In the genomic region with DNA sequence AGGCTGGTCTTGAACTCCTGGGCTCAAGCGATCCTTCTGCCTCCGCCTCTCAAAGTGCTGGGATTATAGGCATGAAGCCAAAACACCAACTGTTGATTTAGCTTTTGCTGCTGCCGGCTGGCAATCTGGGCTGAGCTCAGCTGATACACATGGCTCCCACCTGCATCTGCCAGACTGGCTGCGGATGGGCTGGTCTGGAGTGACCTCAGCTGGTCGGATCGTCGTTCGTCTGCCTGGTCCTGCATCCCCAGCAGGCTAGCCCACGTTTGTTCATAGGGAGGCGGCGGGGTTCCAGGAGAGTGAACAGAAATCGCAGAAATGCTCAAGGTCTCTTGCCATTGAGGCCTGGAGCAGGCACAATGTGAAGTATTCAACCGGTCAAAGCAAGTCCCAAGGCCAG, we compare ENCODE assay signal across 24 cellular contexts.
DNase-seq lines count a peak whose midpoint lies in the region; TF ChIP-seq lines count a peak whose summit lies in the region.
"Had no signal": no experiment of that assay in that cellular context is flagged by ENCODE, and none has a peak within 500 bp of the region (broad histone marks: within the 10 kb centered on the region; RNA-seq: fewer than 3 reads in every experiment).

No MANE protein-coding gene starts in this region.

- no peaks in the 10 kb centered on the region for H3K27me3 ChIP-seq in BE2C
- no peaks in the 10 kb centered on the region for H3K27me3 ChIP-seq in H9 (ENCODE audit: insufficient read depth, low read length)
- H3K27me3 ChIP-seq in SJCRH30: no peaks in the 10 kb centered on the region
- no peaks in the 10 kb centered on the region for H3K27me3 ChIP-seq in left ventricle myocardium inferior (ENCODE audit: low read depth)
- H3K27me3 ChIP-seq: transverse colon had no signal

- no peaks in the 10 kb centered on the region for H3K4me1 ChIP-seq in BE2C
- no peaks in the 10 kb centered on the region for H3K4me1 ChIP-seq in H9 (ENCODE audit: insufficient read depth, low read length)
- H3K4me1 ChIP-seq in SJCRH30: no peaks in the 10 kb centered on the region
- H3K4me1 ChIP-seq in left ventricle myocardium inferior: no peaks in the 10 kb centered on the region
- H3K4me1 ChIP-seq: esophagus muscularis mucosa, transverse colon had no signal

- no TSS peak for BruUV-seq in Calu3 (replicated peaks; lab: Mats Ljungman, UMichigan)

- H3K36me3 Mint-ChIP-seq in H9 (ENCODE audit: insufficient read depth in 1 of 3, low read depth in 3 of 3) (peaks cover 2 to 5% (median 3%) of the 10 kb centered on the region in 3 experiments; a peak in 5 of 7 replicates), Calu3 (ENCODE audit: insufficient read depth, unreplicated experiment) (no peaks in the 10 kb centered on the region)
- H3K36me3 Mint-ChIP-seq: activated naive CD8-positive, alpha-beta T cell; CD8-positive, alpha-beta memory T cell; T-cell had no signal

- H2AFZ ChIP-seq in H9 (ENCODE audit: low read length): no peak overlapping the region

- no peak overlapping the region for H2BK5ac ChIP-seq in H9 (ENCODE audit: insufficient read length, low read length)

- H3K23me2 ChIP-seq in H9 (ENCODE audit: insufficient read length, low read depth, low read length, poor library complexity, severe bottlenecking): no peaks in the 10 kb centered on the region

- no peak overlapping the region for H4K91ac ChIP-seq in H9 (ENCODE audit: insufficient read length, low read depth, low read length)

- H3K27ac Mint-ChIP-seq in H9 (no peak overlapping the region), Calu3 (ENCODE audit: unreplicated experiment) (no peak overlapping the region)
- H3K27ac Mint-ChIP-seq: activated CD4-positive, alpha-beta T cell treated with anti-CD3 and anti-CD28 coated beads for 36 hours; activated naive CD8-positive, alpha-beta T cell; activated T-helper 1 cell treated with anti-CD3 and anti-CD28 coated beads, Interleukin-12 subunit alpha, Interleukin-12 subunit beta, Interleukin-2, Interleukin-4 antibody, amounts not matched to agents 30 ng/mL and 10 ng/mL and 1 ng/mL, durations not matched to agents 14 hours and 24 hours and 36 hours; CD8-positive, alpha-beta memory T cell; HFFc6; IgD-negative memory B cell; stimulated activated naive CD8-positive, alpha-beta T cell treated with anti-CD3 and anti-CD28 coated beads, Interleukin-15, Interleukin-2, amounts not matched to agents 100 ng/mL and 50 ng/mL, for 24 hours; T-cell had no signal

- no peak overlapping the region for H3K4me3 Mint-ChIP-seq in H9
- H3K4me3 Mint-ChIP-seq in Calu3 (ENCODE audit: low read depth, unreplicated experiment): no peak overlapping the region
- H3K4me3 Mint-ChIP-seq: activated CD4-positive, alpha-beta T cell treated with anti-CD3 and anti-CD28 coated beads for 36 hours; activated naive CD8-positive, alpha-beta T cell; activated T-helper 1 cell treated with anti-CD3 and anti-CD28 coated beads, Interleukin-12 subunit alpha, Interleukin-12 subunit beta, Interleukin-2, Interleukin-4 antibody, amounts not matched to agents 30 ng/mL and 10 ng/mL and 1 ng/mL, durations not matched to agents 14 hours and 24 hours and 36 hours; CD8-positive, alpha-beta memory T cell; HFFc6; IgD-negative memory B cell; neural crest cell; stimulated activated naive CD8-positive, alpha-beta T cell treated with anti-CD3 and anti-CD28 coated beads, Interleukin-15, Interleukin-2, amounts not matched to agents 100 ng/mL and 50 ng/mL, for 24 hours; T-cell had no signal

- H2AK5ac ChIP-seq in H9 (ENCODE audit: insufficient read length, low read length): no peak overlapping the region

- H3T11ph ChIP-seq in H9 (ENCODE audit: low read length): no peak overlapping the region

- no peak overlapping the region for H3K18ac ChIP-seq in H9 (ENCODE audit: insufficient read length, low read depth, low read length)

- H3K9me3 Mint-ChIP-seq in H9 (peaks cover 55 to 59% of the 10 kb centered on the region in 2 experiments), Calu3 (ENCODE audit: low read depth, unreplicated experiment) (peaks cover 3% of the 10 kb centered on the region)
- H3K9me3 Mint-ChIP-seq: activated T-helper 1 cell treated with anti-CD3 and anti-CD28 coated beads, Interleukin-12 subunit alpha, Interleukin-12 subunit beta, Interleukin-2, Interleukin-4 antibody, amounts not matched to agents 30 ng/mL and 10 ng/mL and 1 ng/mL, durations not matched to agents 14 hours and 24 hours and 36 hours; HFFc6; stimulated activated naive CD8-positive, alpha-beta T cell treated with anti-CD3 and anti-CD28 coated beads, Interleukin-15, Interleukin-2, amounts not matched to agents 100 ng/mL and 50 ng/mL, for 24 hours; T-cell had no signal

- no peak overlapping the region for H3K56ac ChIP-seq in H9 (ENCODE audit: insufficient read length, low read depth, low read length)

- H3K23ac ChIP-seq in H9 (ENCODE audit: insufficient read length, low read depth, low read length): no peak overlapping the region

- H2BK15ac ChIP-seq in H9 (ENCODE audit: low read depth, low read length): no peak overlapping the region

- no CpG with 5 or more reads among the region's 13 CpGs for WGBS in H9 (ENCODE audit: extremely low coverage, insufficient read length, low lambda C conversion rate)

- TF ChIP-seq CTCF in BE2C (IDR thresholded peaks at IDR 0.05; ENCODE audit: low read depth, low read length) (no peak), H9 (conservative IDR thresholded peaks at IDR 0.05) (no peak), Calu3 (IDR thresholded peaks at IDR 0.05; ENCODE audit: unreplicated experiment) (no peak), left ventricle myocardium inferior (IDR thresholded peaks at IDR 0.05; ENCODE audit: borderline replicate concordance) (no peak)

- no peak overlapping the region for H2BK12ac ChIP-seq in H9 (ENCODE audit: insufficient read length, low read depth, low read length)

- H3K4me2 ChIP-seq in H9 (ENCODE audit: insufficient read depth, insufficient read length, low read length): no peak overlapping the region
- H3K4me2 ChIP-seq: smooth muscle cell had no signal

- no peak overlapping the region for H3K4ac ChIP-seq in H9 (ENCODE audit: low read depth, low read length)

- no peak overlapping the region for H4K5ac ChIP-seq in H9 (ENCODE audit: insufficient read length, low read depth, low read length)

- H3K9ac ChIP-seq in H9 (ENCODE audit: extremely low read depth, insufficient read length, low read length): no peak overlapping the region

- peaks cover 1% of the 10 kb centered on the region for H3K27me3 Mint-ChIP-seq in H9 (ENCODE audit: low read depth)
- H3K27me3 Mint-ChIP-seq in Calu3 (ENCODE audit: unreplicated experiment): no peaks in the 10 kb centered on the region
- H3K27me3 Mint-ChIP-seq: activated CD4-positive, alpha-beta T cell treated with anti-CD3 and anti-CD28 coated beads for 36 hours; activated naive CD8-positive, alpha-beta T cell; stimulated activated naive CD8-positive, alpha-beta T cell treated with anti-CD3 and anti-CD28 coated beads, Interleukin-15, Interleukin-2, amounts not matched to agents 100 ng/mL and 50 ng/mL, for 24 hours had no signal

- H3K4me1 Mint-ChIP-seq in H9 (no peaks in the 10 kb centered on the region), Calu3 (ENCODE audit: low read depth, unreplicated experiment) (no peaks in the 10 kb centered on the region)
- H3K4me1 Mint-ChIP-seq: activated CD4-positive, alpha-beta T cell treated with anti-CD3 and anti-CD28 coated beads for 36 hours; CD8-positive, alpha-beta memory T cell; neural crest cell; T-cell had no signal

- H4K8ac ChIP-seq in H9 (replicated peaks; ENCODE audit: insufficient read length, low read depth, low read length): no peak overlapping the region

- H3K9me3 ChIP-seq in BE2C: no peaks in the 10 kb centered on the region
- no peaks in the 10 kb centered on the region for H3K9me3 ChIP-seq in H9 (ENCODE audit: control insufficient read depth, low read depth, low read length)
- no peaks in the 10 kb centered on the region for H3K9me3 ChIP-seq in SJCRH30 (replicated peaks)
- H3K9me3 ChIP-seq in left ventricle myocardium inferior (replicated peaks): no peaks in the 10 kb centered on the region
- H3K9me3 ChIP-seq: transverse colon had no signal

- DNase-seq in BE2C (peak; percentile 49), H9 (peak; percentile 52), SJCRH30 (peak; percentile 44 to 45), kidney tubule cell (ENCODE audit: low spot score) (peak; percentile 29), GM19238 (ENCODE audit: insufficient read length, low spot score) (no peak), Calu3 (no peak), left ventricle myocardium inferior (no peak), glomerular visceral epithelial cell (ENCODE audit: extremely low spot score) (no peak)
- DNase-seq: activated CD4-positive, alpha-beta T cell treated with anti-CD3 and anti-CD28 coated beads for 36 hours; CD8-positive, alpha-beta memory T cell; effector memory CD4-positive, alpha-beta T cell; HFFc6; MM.1S; NCI-H187; stimulated activated CD4-positive, alpha-beta T cell treated with anti-CD3 and anti-CD28 coated beads, Interleukin-2, amount 100 ng/mL, for 48 hours; T-cell; transverse colon had no signal

- H3K36me3 ChIP-seq in BE2C (no peaks in the 10 kb centered on the region), SJCRH30 (no peaks in the 10 kb centered on the region), left ventricle myocardium inferior (no peaks in the 10 kb centered on the region)
- H3K36me3 ChIP-seq: esophagus muscularis mucosa, transverse colon had no signal

- H3K79me1 ChIP-seq in H9 (ENCODE audit: insufficient read depth, low read depth, low read length, poor library complexity, severe bottlenecking): no peaks in the 10 kb centered on the region

- no peak overlapping the region for H3K14ac ChIP-seq in H9 (ENCODE audit: insufficient read depth, low read length)

- no peak overlapping the region for H2BK20ac ChIP-seq in H9 (ENCODE audit: low read depth, low read length, poor library complexity, severe bottlenecking)

- H4K20me1 ChIP-seq in H9 (ENCODE audit: control insufficient read depth, insufficient read depth, insufficient read length): no peaks in the 10 kb centered on the region

- intact Hi-C loops in Calu3 (cut with micrococcal nuclease; ENCODE audit: unreplicated experiment): no loop called here
- intact Hi-C loops in left ventricle myocardium inferior (cut with micrococcal nuclease): no loop called here

- H3K4me3 ChIP-seq in BE2C (ENCODE audit: low read depth, low read length) (no peak overlapping the region), SJCRH30 (no peak overlapping the region), left ventricle myocardium inferior (no peak overlapping the region)
- H3K4me3 ChIP-seq: esophagus muscularis mucosa, smooth muscle cell, transverse colon had no signal

- no peak overlapping the region for H2BK120ac ChIP-seq in H9 (ENCODE audit: low read depth, low read length, poor library complexity, severe bottlenecking)

- CTCF ChIA-PET in Calu3 (lab: Charles Lee): no interaction called here

- H3K79me2 ChIP-seq in H9 (ENCODE audit: insufficient read depth, low read length): no peaks in the 10 kb centered on the region

- H3K27ac ChIP-seq in H9 (ENCODE audit: insufficient read length, low read depth, low read length): no peak overlapping the region
- H3K27ac ChIP-seq in SJCRH30: no peak overlapping the region
- no peak overlapping the region for H3K27ac ChIP-seq in left ventricle myocardium inferior (replicated peaks)
- H3K27ac ChIP-seq: esophagus muscularis mucosa, transverse colon had no signal

Comparison
In these comparisons a context has a peak if more than half of its experiments do, and no peak if none do; other contexts are left out.
1. DNase-seq: peak in BE2C (single experiment), H9 (single experiment), SJCRH30 (2 of 2) and kidney tubule cell (single experiment); none in GM19238 (single experiment), Calu3 (single experiment), left ventricle myocardium inferior (single experiment) and glomerular visceral epithelial cell (single experiment).